Comparison of ENCODE assay signal across 8 cellular contexts in the genomic region with DNA sequence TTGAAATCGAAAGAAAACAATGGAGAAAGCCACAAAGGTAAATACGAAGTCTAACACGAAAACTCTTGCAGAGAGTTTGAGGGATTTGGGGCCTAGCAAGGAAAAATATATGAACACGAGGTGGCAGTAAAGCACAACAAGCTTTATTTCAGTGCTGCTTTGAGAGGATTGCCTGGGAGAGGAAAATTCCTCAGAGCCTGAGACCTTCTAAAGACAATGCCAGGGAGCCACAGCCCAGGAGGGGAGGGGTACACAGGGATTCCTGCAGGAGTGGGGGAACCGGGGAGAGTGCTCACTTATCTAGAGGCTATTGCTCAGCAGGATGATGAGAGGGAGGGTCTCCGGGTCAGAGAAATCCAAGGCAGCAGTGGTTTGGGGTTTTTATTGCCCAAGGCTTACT.
DNase-seq lines count a peak whose midpoint lies in the region; ATAC-seq, FAIRE-seq and TF ChIP-seq lines count a peak whose summit lies in the region.

No MANE protein-coding gene starts in this region.

- H3K4me3 Mint-ChIP-seq in immature natural killer cell = no peak overlapping the region

- H3K9me3 ChIP-seq in A673 (ENCODE audit: low read depth, low read length, poor library complexity, severe bottlenecking) = no peaks in the 10 kb centered on the region
- H3K9me3 ChIP-seq in mucosa of descending colon = no peaks in the 10 kb centered on the region

- peak; percentile 62 for DNase-seq in A673 (ENCODE audit: low spot score)
- DNase-seq in NCI-H345 treated with DMSO at 0.1 percent for 48 hours (lab: John Stamatoyannopoulos, UW; ENCODE audit: unreplicated experiment) = peak; percentile 5
- peak; percentile 57 for DNase-seq in bronchial epithelial cell (ENCODE audit: low read depth)
- DNase-seq in mucosa of descending colon = peak in 1 of 3 donors; percentile 58
- no peak for DNase-seq in immature natural killer cell
- DNase-seq in NCI-H187 treated with DMSO at 0.1 percent for 48 hours (lab: John Stamatoyannopoulos, UW) = no peak

- H3K4me3 ChIP-seq in A673 (ENCODE audit: low read depth, low read length, poor library complexity, severe bottlenecking) (no peak overlapping the region), bronchial epithelial cell (ENCODE audit: low read depth, low read length) (no peak overlapping the region), mucosa of descending colon (no peak overlapping the region)

- peaks cover 0 to 12% (median 4%) of the 10 kb centered on the region in 6 donors for H3K9me3 Mint-ChIP-seq in immature natural killer cell

- no TSS peak for BruUV-seq in A673 (replicated peaks; lab: Mats Ljungman, UMichigan)

- FAIRE-seq in bronchial epithelial cell (lab: Jason Lieb, UNC) = no peak

- intact Hi-C loops in A673 (cut with micrococcal nuclease; ENCODE audit: unreplicated experiment) (loop anchor here (1.0 to 5.0 kb wide), 5 partner anchors 131 to 556 kb away; no protein-coding TSS in a partner anchor), mucosa of descending colon (cut with DNase I, micrococcal nuclease) (no loop called here)

- H3K27ac ChIP-seq in A673 (ENCODE audit: low read depth, low read length, poor library complexity, severe bottlenecking) = no peak overlapping the region

- H3K27me3 ChIP-seq in A673 (replicated peaks; ENCODE audit: insufficient read depth, low read depth, low read length, poor library complexity) (no peaks in the 10 kb centered on the region), bronchial epithelial cell (ENCODE audit: control insufficient read depth, insufficient read depth, low read length) (no peaks in the 10 kb centered on the region)

- H3K4me1 Mint-ChIP-seq in immature natural killer cell = no peaks in the 10 kb centered on the region

- TF ChIP-seq CTCF in A673 (conservative IDR thresholded peaks at IDR 0.05; ENCODE audit: low read depth, low read length) (peak; percentile 68), GM12873 (IDR thresholded peaks at IDR 0.05; ENCODE audit: insufficient read depth, low read depth, low read length, missing control alignments) (peak; percentile 55), bronchial epithelial cell (IDR thresholded peaks at IDR 0.05; ENCODE audit: insufficient read depth, low read length, severe bottlenecking) (peak; percentile 62), mucosa of descending colon (IDR thresholded peaks at IDR 0.05) (peak; percentile 13)

- H3K36me3 ChIP-seq in A673 (ENCODE audit: insufficient read depth, low read length, poor library complexity, severe bottlenecking) (no peaks in the 10 kb centered on the region), bronchial epithelial cell (ENCODE audit: control insufficient read depth, insufficient read depth, low read length) (no peaks in the 10 kb centered on the region), mucosa of descending colon (ENCODE audit: low read depth) (no peaks in the 10 kb centered on the region)

- H3K27me3 Mint-ChIP-seq in immature natural killer cell (ENCODE audit: low read depth in 3 of 3) = peaks cover 0 to 3% (median 0%) of the 10 kb centered on the region in 3 donors

- POLR2A ChIA-PET in A673 (lab: Charles Lee; ENCODE audit: low non-redundant PET) = no interaction called here

- H3K36me3 Mint-ChIP-seq in immature natural killer cell = no peaks in the 10 kb centered on the region

- no peak overlapping the region for H3K27ac Mint-ChIP-seq in immature natural killer cell

- CTCF ChIA-PET in A673 (lab: Charles Lee) = interaction anchor here (0.6 to 1.1 kb wide), 3 partner anchors 131 to 481 kb away, joined by 3 to 6 read pairs (median 3); no protein-coding TSS in a partner anchor

- no peaks in the 10 kb centered on the region for H3K4me1 ChIP-seq in A673 (ENCODE audit: insufficient read depth, low read length, poor library complexity, severe bottlenecking)
- no peaks in the 10 kb centered on the region for H3K4me1 ChIP-seq in mucosa of descending colon (ENCODE audit: low read depth)

- ATAC-seq in mucosa of descending colon (peak; percentile 63), GM19324 (IDR thresholded peaks at IDR 0.05; ENCODE audit: low FRiP score, unreplicated experiment) (no peak)

Comparison
In these comparisons a context has a peak if more than half of its experiments do, and no peak if none do; other contexts are left out.
1. DNase-seq: peak in A673 (single experiment), NCI-H345 treated with DMSO at 0.1 percent for 48 hours (single experiment) and bronchial epithelial cell (single experiment); none in immature natural killer cell (0 of 3) and NCI-H187 treated with DMSO at 0.1 percent for 48 hours (single experiment).
2. CTCF ChIP-seq: peak in every context shown above with its lines; median percentile 68 in A673; 62 in bronchial epithelial cell; 55 in GM12873; 13 in mucosa of descending colon.